Comparison of ENCODE assay signal across 6 cellular contexts in the genomic region with DNA sequence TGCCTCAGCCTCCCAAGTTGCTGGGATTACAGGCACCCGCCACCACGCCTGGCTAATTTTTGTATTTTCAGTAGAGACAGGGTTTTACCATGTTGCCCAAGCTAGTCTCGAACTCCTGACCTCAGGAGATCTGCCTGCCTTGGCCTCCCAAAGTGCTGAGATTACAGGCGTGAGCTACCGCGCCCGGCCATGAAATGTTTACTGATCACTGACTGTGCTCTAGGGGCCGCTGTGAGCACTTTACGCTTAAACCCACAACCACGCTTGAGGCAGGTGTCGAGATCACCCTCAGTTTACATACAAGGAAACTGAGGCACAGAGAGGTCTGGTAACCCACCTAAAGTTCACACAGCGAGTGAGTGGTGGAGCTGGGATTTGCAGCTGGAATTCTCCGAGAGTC. TPM values are rescaled to one million over a fixed set of nuclear protein-coding genes. Genes with fewer than 3 reads are reported as not detected.
"Had no signal": no experiment of that assay in that cellular context is flagged by ENCODE, and none has a peak within 500 bp of the region (broad histone marks: within the 10 kb centered on the region; RNA-seq: fewer than 3 reads in every experiment).

No MANE protein-coding gene starts in this region.

RNA-seq across cellular contexts. Expression of a gene that starts 24.7 kb away (rescaled TPM):
- total RNA-seq: M059J, OCI-LY7, PC-9, RPMI7951, SJCRH30, SK-MEL-5 had no signal

RNA-seq across cellular contexts. Expression of a gene that starts 52.7 kb away (rescaled TPM):
- total RNA-seq: M059J, OCI-LY7, PC-9, SK-MEL-5 had no signal
